Comparison of ENCODE assay signal across 8 cellular contexts in the genomic region with DNA sequence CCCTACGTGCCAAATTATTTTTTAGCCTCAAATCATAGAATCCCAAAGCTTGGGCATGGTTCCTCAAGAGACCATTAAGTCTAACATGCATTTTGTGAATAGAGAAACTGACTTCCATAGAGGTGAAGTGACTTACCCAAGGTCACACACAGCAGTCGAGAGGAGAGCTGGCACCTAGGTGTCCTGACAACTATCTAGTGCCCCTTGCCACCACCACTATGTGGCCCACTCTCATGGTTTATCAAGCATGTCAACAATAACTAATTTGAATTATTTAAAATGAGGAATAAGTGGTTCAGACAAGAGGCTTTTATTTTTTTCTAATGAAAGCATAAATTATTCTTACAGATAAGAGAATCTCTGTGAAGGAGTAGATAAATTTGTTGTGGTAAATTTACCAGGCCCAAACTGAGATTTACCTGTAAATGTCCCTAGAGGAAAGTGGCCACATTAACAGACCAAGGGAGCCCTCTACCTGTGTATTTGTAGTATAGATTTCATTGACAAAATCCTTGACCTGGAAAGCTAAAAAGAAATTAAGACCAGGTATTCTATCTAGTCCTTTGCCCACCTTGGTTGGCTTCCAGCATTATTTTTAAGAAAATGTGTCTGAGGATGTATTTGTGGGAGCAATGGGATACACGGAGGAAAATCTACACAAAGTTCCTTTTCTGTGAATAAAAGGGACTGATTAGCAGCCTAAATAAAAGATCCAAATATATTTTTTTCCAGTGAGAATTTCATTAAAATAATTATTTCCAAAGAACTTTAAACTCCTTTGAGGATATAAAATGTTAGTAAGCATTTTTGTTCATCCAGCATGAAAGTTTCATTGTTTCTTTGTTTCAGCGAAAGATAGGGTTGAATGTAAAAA. TPM values are rescaled to one million over a fixed set of nuclear protein-coding genes. Genes with fewer than 3 reads are reported as not detected.
DNase-seq lines count a peak whose midpoint lies in the region; ATAC-seq, FAIRE-seq and TF ChIP-seq lines count a peak whose summit lies in the region.

No MANE protein-coding gene starts in this region.

- ATAC-seq in GM18909 (IDR thresholded peaks at IDR 0.05; ENCODE audit: poor library complexity, unreplicated experiment) = no peak

- peaks cover 24% of the 10 kb centered on the region for H3K4me1 Mint-ChIP-seq in activated T-cell treated with anti-CD3 and anti-CD28 coated beads, Interleukin-2, amount 50 U/mL, for 24 hours (ENCODE audit: low read depth)

- peak; percentile 27 for FAIRE-seq in urothelium cell line (lab: Jason Lieb, UNC)
- FAIRE-seq in GM12892 (lab: Jason Lieb, UNC) = no peak

- no peak overlapping the region for H3K27ac Mint-ChIP-seq in activated T-cell treated with anti-CD3 and anti-CD28 coated beads, Interleukin-2, amount 50 U/mL, for 24 hours

- DNase-seq in activated T-cell treated with anti-CD3 and anti-CD28 coated beads for 4 hours (peak; percentile 4), LoVo (ENCODE audit: low spot score) (peak; percentile 65), iris pigment epithelial cell (ENCODE audit: low read depth) (peak; percentile 42), urothelium cell line (ENCODE audit: low spot score) (peak; percentile 39), GM12892 (ENCODE audit: insufficient read length) (no peak)
- DNase-seq in activated T-cell treated with anti-CD3 and anti-CD28 coated beads, Interleukin-2, amount 50 U/mL, for 24 hours = no peak
- DNase-seq in activated gamma-delta T cell treated with anti-CD3 and anti-CD28 coated beads, Interleukin-2, amount 50 U/mL, for 16 hours (ENCODE audit: low read depth) = peak; percentile 0

- TF ChIP-seq POLR2A in GM12892 (IDR thresholded peaks at IDR 0.05; ENCODE audit: low read depth, low read length) = no peak

- H3K9me3 Mint-ChIP-seq in activated T-cell treated with anti-CD3 and anti-CD28 coated beads, Interleukin-2, amount 50 U/mL, for 24 hours = no peaks in the 10 kb centered on the region

- peaks cover 12% of the 10 kb centered on the region for H3K27me3 Mint-ChIP-seq in activated T-cell treated with anti-CD3 and anti-CD28 coated beads, Interleukin-2, amount 50 U/mL, for 24 hours

- H3K4me3 Mint-ChIP-seq in activated T-cell treated with anti-CD3 and anti-CD28 coated beads, Interleukin-2, amount 50 U/mL, for 24 hours = no peak overlapping the region

- H3K36me3 Mint-ChIP-seq in activated T-cell treated with anti-CD3 and anti-CD28 coated beads, Interleukin-2, amount 50 U/mL, for 24 hours (ENCODE audit: low read depth) = no peaks in the 10 kb centered on the region

RNA-seq across cellular contexts. Expression of gene IQCH, which starts 49.1 kb away (rescaled TPM):
- 1.7 TPM for polyA plus RNA-seq in GM12892 (2012; ENCODE audit: missing spikeins)

RNA-seq across cellular contexts. Expression of gene AAGAB, which starts 49.3 kb away (rescaled TPM):
- 26.6 TPM for polyA plus RNA-seq in GM12892 (2012; ENCODE audit: missing spikeins)

Comparison
In these comparisons a context has a peak if more than half of its experiments do, and no peak if none do; other contexts are left out.
1. DNase-seq: peak in activated T-cell treated with anti-CD3 and anti-CD28 coated beads for 4 hours (single experiment), LoVo (single experiment), activated gamma-delta T cell treated with anti-CD3 and anti-CD28 coated beads, Interleukin-2, amount 50 U/mL, for 16 hours (single experiment), iris pigment epithelial cell (single experiment) and urothelium cell line (single experiment); none in activated T-cell treated with anti-CD3 and anti-CD28 coated beads, Interleukin-2, amount 50 U/mL, for 24 hours (single experiment) and GM12892 (single experiment).